ENCODE assay signal across 1 cellular context in the genomic region with DNA sequence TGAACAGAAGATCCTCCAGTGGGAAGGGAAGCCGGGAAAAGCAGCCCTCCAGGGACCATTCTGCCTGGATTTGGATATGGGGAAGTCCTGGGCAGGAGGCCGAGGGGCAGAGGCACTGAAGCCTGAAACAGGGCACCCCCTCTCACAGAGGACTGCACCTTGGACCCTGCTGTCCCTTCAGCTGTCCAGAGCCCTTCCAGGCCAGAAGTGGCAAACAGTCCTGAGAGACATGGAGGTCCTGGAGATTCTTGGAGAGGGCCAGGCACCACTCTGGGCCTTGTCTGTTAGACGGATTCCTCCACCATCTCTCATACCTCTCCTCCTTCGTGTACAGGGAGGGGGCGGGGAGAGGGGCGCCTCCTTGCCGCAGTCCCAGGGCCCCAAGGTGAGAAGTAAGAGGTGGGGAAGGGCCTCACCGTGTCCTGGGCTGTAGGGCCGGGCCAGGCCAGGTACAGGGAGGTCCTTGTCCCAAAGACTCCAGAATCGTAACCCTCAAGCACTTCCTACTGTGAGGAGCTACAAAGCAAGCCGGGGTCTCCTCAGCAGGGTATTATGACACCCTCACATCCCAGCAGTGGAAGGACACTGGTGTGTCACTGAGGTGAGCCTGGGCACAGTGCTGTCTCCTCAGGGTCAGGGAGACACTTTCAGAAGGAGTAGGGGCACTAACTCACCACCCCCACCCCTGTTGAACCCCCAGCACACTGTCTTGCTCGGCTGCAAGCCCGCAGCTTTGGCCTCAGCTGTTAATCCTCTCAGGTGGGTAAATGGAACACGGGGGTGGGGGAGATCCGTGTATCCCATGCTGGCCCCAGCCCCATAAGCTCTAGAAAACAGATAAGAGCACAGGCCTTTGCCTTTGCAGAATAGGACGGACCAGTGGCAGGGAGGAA.
TF ChIP-seq lines count a peak whose summit lies in the region.

No MANE protein-coding gene starts in this region.

TF ChIP-seq in HepG2, 621 proteins besides CTCF, POLR2A, EP300 and RAD21 (continued from another document and continues in another):
- TF ChIP-seq SRF (IDR thresholded peaks at IDR 0.05; ENCODE audit: low read depth, low read length) (no peak), KLF13 (CRISPR knock-in tag; IDR thresholded peaks at IDR 0.05) (no peak), SALL2 (CRISPR knock-in tag; IDR thresholded peaks at IDR 0.05) (no peak), ZBTB38 (CRISPR knock-in tag; IDR thresholded peaks at IDR 0.05) (no peak), REL (CRISPR knock-in tag; conservative IDR thresholded peaks at IDR 0.05) (no peak), TAF1 (CRISPR knock-in tag; IDR thresholded peaks at IDR 0.05) (0 out of 2 replicates have a peak, but pooled peaks have one; percentile 15), ZFX (CRISPR knock-in tag; IDR thresholded peaks at IDR 0.05; ENCODE audit: low read depth) (0 out of 2 replicates have a peak, but pooled peaks have one; percentile 25), ZNF607 (CRISPR knock-in tag; IDR thresholded peaks at IDR 0.05; ENCODE audit: borderline replicate concordance) (no peak), FIP1L1 (IDR thresholded peaks at IDR 0.05; ENCODE audit: borderline replicate concordance, insufficient read depth, low read depth, low read length) (no peak), ZNF350 (CRISPR knock-in tag; IDR thresholded peaks at IDR 0.05; ENCODE audit: borderline replicate concordance, low read depth) (no peak), KDM5A (IDR thresholded peaks at IDR 0.05; ENCODE audit: borderline replicate concordance, low read length) (no peak), ZNF788 (CRISPR knock-in tag; IDR thresholded peaks at IDR 0.05; ENCODE audit: borderline replicate concordance) (peak; percentile 15; the same call in 1 of the 2 replicates), HES4 (CRISPR knock-in tag; IDR thresholded peaks at IDR 0.05; ENCODE audit: borderline replicate concordance) (peak; percentile 8; the same call in 1 of the 2 replicates), ZNF569 (CRISPR knock-in tag; IDR thresholded peaks at IDR 0.05; ENCODE audit: borderline replicate concordance) (no peak), ELF3 (CRISPR knock-in tag; IDR thresholded peaks at IDR 0.05) (no peak), FOSL2 (CRISPR knock-in tag; IDR thresholded peaks at IDR 0.05) (no peak), HNF4A (CRISPR knock-in tag; IDR thresholded peaks at IDR 0.05) (peak; percentile 79), FLYWCH1 (CRISPR knock-in tag; IDR thresholded peaks at IDR 0.05) (0 out of 2 replicates have a peak, but pooled peaks have one; percentile 71), SMAD3 (CRISPR knock-in tag; IDR thresholded peaks at IDR 0.05) (no peak), SAFB2 (CRISPR knock-in tag; IDR thresholded peaks at IDR 0.05; ENCODE audit: borderline replicate concordance, low read depth) (no peak), ELF4 (CRISPR knock-in tag; IDR thresholded peaks at IDR 0.05; ENCODE audit: borderline replicate concordance) (no peak), ZNF441 (CRISPR knock-in tag; IDR thresholded peaks at IDR 0.05; ENCODE audit: borderline replicate concordance) (no peak), ZMYM3 (CRISPR knock-in tag; IDR thresholded peaks at IDR 0.05) (no peak), THAP11 (CRISPR knock-in tag; IDR thresholded peaks at IDR 0.05) (no peak), ZNF629 (CRISPR knock-in tag; conservative IDR thresholded peaks at IDR 0.05) (0 out of 2 replicates have a peak, but pooled peaks have one; percentile 16), DNMT1 (CRISPR knock-in tag; IDR thresholded peaks at IDR 0.05) (no peak), TCF7L2 (IDR thresholded peaks at IDR 0.05; ENCODE audit: low read depth, low read length) (no peak), ATF1 (CRISPR knock-in tag; IDR thresholded peaks at IDR 0.05) (no peak), AGO1 (IDR thresholded peaks at IDR 0.05; ENCODE audit: low read depth, low read length, poor library complexity, severe bottlenecking) (no peak), HMG20A (CRISPR knock-in tag; IDR thresholded peaks at IDR 0.05; ENCODE audit: borderline replicate concordance) (no peak), TBX3 (IDR thresholded peaks at IDR 0.05; ENCODE audit: borderline replicate concordance) (no peak), ZC3H13 (CRISPR knock-in tag; IDR thresholded peaks at IDR 0.05) (no peak)
- TF ChIP-seq, protein P1, sequence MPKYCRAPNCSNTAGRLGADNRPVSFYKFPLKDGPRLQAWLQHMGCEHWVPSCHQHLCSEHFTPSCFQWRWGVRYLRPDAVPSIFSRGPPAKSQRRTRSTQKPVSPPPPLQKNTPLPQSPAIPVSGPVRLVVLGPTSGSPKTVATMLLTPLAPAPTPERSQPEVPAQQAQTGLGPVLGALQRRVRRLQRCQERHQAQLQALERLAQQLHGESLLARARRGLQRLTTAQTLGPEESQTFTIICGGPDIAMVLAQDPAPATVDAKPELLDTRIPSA (CRISPR knock-in tag; IDR thresholded peaks at IDR 0.05; ENCODE audit: borderline replicate concordance), result no peak; the same call in 1 of the 2 replicates
- TF ChIP-seq, protein P2, sequence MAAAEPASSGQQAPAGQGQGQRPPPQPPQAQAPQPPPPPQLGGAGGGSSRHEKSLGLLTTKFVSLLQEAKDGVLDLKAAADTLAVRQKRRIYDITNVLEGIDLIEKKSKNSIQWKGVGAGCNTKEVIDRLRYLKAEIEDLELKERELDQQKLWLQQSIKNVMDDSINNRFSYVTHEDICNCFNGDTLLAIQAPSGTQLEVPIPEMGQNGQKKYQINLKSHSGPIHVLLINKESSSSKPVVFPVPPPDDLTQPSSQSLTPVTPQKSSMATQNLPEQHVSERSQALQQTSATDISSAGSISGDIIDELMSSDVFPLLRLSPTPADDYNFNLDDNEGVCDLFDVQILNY (CRISPR knock-in tag; conservative IDR thresholded peaks at IDR 0.05), result no peak
- TF ChIP-seq, protein P3, sequence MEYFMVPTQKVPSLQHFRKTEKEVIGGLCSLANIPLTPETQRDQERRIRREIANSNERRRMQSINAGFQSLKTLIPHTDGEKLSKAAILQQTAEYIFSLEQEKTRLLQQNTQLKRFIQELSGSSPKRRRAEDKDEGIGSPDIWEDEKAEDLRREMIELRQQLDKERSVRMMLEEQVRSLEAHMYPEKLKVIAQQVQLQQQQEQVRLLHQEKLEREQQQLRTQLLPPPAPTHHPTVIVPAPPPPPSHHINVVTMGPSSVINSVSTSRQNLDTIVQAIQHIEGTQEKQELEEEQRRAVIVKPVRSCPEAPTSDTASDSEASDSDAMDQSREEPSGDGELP (IDR thresholded peaks at IDR 0.05; ENCODE audit: borderline replicate concordance, low read depth), result peak; percentile 29; the same call in 1 of the 2 replicates
- TF ChIP-seq, protein P4, sequence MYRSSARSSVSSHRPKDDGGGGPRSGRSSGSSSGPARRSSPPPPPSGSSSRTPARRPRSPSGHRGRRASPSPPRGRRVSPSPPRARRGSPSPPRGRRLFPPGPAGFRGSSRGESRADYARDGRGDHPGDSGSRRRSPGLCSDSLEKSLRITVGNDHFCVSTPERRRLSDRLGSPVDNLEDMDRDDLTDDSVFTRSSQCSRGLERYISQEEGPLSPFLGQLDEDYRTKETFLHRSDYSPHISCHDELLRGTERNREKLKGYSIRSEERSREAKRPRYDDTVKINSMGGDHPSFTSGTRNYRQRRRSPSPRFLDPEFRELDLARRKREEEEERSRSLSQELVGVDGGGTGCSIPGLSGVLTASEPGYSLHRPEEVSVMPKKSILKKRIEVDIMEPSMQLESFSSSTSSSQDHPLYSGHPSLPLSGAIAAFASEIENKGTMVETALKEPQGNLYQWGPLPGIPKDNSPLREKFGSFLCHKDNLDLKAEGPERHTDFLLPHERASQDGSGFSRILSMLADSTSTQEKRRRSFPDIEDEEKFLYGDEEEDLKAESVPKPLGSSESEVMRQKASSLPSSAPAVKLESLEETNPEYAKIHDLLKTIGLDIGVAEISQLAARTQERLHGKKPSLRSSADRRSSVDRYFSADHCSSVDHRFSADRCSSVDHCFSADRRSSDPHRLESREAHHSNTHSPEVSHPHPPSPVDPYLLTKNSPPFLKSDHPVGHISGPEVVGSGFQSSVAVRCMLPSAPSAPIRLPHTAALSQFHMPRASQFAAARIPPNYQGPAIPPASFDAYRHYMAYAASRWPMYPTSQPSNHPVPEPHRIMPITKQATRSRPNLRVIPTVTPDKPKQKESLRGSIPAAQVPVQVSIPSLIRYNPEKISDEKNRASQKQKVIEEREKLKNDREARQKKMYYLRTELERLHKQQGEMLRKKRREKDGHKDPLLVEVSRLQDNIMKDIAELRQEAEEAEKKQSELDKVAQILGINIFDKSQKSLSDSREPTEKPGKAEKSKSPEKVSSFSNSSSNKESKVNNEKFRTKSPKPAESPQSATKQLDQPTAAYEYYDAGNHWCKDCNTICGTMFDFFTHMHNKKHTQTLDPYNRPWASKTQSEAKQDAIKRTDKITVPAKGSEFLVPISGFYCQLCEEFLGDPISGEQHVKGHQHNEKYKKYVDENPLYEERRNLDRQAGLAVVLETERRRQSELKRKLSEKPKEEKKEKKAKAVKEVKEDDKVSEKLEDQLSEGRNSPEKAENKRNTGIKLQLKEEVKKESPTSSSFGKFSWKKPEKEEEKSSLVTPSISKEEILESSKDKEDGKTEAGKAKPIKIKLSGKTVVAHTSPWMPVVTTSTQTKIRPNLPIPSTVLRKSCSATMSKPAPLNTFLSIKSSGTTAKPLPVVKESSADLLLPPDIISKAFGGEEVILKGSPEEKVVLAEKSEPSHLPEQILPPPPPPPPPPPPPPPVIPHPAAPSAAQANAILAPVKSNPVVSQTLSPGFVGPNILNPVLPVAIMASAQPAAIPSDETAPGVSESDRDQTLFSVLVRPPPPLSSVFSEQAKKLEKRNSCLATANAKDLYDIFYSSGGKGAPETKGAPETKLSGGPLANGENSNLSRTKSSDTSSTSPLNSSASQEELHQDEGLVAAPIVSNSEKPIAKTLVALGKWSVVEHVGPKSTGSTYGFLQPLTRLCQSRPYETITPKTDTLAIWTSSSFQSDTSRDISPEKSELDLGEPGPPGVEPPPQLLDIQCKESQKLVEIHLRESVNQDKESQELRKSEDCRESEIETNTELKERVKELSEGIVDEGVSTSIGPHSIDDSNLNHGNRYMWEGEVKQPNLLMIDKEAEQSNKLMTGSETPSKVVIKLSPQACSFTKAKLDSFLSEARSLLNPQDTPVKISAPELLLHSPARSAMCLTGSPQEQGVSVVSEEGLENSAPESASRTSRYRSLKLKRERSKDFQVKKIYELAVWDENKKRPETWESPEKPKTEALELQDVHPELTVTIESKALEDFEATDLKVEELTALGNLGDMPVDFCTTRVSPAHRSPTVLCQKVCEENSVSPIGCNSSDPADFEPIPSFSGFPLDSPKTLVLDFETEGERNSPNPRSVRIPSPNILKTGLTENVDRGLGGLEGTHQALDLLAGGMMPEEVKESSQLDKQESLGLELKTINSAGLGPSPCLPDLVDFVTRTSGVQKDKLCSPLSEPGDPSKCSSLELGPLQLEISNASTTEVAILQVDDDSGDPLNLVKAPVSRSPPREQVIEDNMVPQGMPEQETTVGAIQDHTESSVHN (CRISPR knock-in tag; IDR thresholded peaks at IDR 0.05), result no peak
- TF ChIP-seq, protein P5, sequence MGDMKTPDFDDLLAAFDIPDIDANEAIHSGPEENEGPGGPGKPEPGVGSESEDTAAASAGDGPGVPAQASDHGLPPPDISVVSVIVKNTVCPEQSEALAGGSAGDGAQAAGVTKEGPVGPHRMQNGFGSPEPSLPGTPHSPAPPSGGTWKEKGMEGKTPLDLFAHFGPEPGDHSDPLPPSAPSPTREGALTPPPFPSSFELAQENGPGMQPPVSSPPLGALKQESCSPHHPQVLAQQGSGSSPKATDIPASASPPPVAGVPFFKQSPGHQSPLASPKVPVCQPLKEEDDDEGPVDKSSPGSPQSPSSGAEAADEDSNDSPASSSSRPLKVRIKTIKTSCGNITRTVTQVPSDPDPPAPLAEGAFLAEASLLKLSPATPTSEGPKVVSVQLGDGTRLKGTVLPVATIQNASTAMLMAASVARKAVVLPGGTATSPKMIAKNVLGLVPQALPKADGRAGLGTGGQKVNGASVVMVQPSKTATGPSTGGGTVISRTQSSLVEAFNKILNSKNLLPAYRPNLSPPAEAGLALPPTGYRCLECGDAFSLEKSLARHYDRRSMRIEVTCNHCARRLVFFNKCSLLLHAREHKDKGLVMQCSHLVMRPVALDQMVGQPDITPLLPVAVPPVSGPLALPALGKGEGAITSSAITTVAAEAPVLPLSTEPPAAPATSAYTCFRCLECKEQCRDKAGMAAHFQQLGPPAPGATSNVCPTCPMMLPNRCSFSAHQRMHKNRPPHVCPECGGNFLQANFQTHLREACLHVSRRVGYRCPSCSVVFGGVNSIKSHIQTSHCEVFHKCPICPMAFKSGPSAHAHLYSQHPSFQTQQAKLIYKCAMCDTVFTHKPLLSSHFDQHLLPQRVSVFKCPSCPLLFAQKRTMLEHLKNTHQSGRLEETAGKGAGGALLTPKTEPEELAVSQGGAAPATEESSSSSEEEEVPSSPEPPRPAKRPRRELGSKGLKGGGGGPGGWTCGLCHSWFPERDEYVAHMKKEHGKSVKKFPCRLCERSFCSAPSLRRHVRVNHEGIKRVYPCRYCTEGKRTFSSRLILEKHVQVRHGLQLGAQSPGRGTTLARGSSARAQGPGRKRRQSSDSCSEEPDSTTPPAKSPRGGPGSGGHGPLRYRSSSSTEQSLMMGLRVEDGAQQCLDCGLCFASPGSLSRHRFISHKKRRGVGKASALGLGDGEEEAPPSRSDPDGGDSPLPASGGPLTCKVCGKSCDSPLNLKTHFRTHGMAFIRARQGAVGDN (CRISPR knock-in tag; IDR thresholded peaks at IDR 0.05), result peak; percentile 66
